Comparison of ENCODE assay signal across 14 cellular contexts in genomic region chrX:38282044-38282443, GRCh38. TPM values are rescaled to one million over a fixed set of nuclear protein-coding genes. Genes with fewer than 3 reads are reported as not detected.
DNase-seq lines count a peak whose midpoint lies in the region; ATAC-seq and TF ChIP-seq lines count a peak whose summit lies in the region.
"Had no signal": no experiment of that assay in that cellular context is flagged by ENCODE, and none has a peak within 500 bp of the region (broad histone marks: within the 10 kb centered on the region; RNA-seq: fewer than 3 reads in every experiment).

No MANE protein-coding gene starts in this region.

- 50 to 62% methylated on average over 1 of the region's 1 CpG for WGBS in esophagus squamous epithelium, 2 donors

- H3K36me3 Mint-ChIP-seq in neural progenitor cell = no peaks in the 10 kb centered on the region
- H3K36me3 Mint-ChIP-seq in Caco-2 (ENCODE audit: insufficient read depth, unreplicated experiment) = peaks cover 5% of the 10 kb centered on the region

- no peaks in the 10 kb centered on the region for H3K79me2 ChIP-seq in neural progenitor cell (ENCODE audit: low read depth)

- H3K4me1 Mint-ChIP-seq in neural progenitor cell (peaks cover 5% of the 10 kb centered on the region), Caco-2 (ENCODE audit: low read depth, unreplicated experiment) (no peaks in the 10 kb centered on the region)
- H3K4me1 Mint-ChIP-seq: nephron had no signal

- no peak for TF ChIP-seq POLR2A in esophagus squamous epithelium (IDR thresholded peaks at IDR 0.05)

- peak; percentile 80 for ATAC-seq in SK-N-SH treated with all-trans-retinoic acid at 6 μM for 48 hours

- H4K20me1 ChIP-seq in neural progenitor cell (ENCODE audit: low read depth) = no peaks in the 10 kb centered on the region

- intact Hi-C loops in Caco-2 (cut with micrococcal nuclease; ENCODE audit: unreplicated experiment) = no loop called here
- intact Hi-C loops in esophagus squamous epithelium (cut with DNase I) = no loop called here

- no peaks in the 10 kb centered on the region for H3F3A ChIP-seq in neural progenitor cell (ENCODE audit: low read depth)

- no peak overlapping the region for H3K4me2 ChIP-seq in neural progenitor cell

- TF ChIP-seq CTCF in GM10266 (IDR thresholded peaks at IDR 0.05; ENCODE audit: control insufficient read depth, insufficient read depth, low read depth, missing control alignments) (peak; percentile 22), fibroblast of mammary gland (conservative IDR thresholded peaks at IDR 0.05; ENCODE audit: control insufficient read depth, insufficient read depth, low read depth, low read length) (peak; percentile 64), neural progenitor cell (IDR thresholded peaks at IDR 0.05) (peak; percentile 33), Caco-2 (IDR thresholded peaks at IDR 0.05; ENCODE audit: insufficient read depth in 1 of 2, low read depth in 1 of 2, low read length in 1 of 2, severe bottlenecking in 1 of 2, unreplicated experiment in 1 of 2) (peak in 1 of 2 experiments; percentile 45), esophagus squamous epithelium (IDR thresholded peaks at IDR 0.05) (no peak)

- H3K27me3 Mint-ChIP-seq in neural progenitor cell (ENCODE audit: insufficient read depth, low read depth) (no peaks in the 10 kb centered on the region), Caco-2 (ENCODE audit: insufficient read depth, unreplicated experiment) (peaks cover 3% of the 10 kb centered on the region)

- no peak overlapping the region for H3K9ac ChIP-seq in neural progenitor cell

- CTCF ChIA-PET in Caco-2 (lab: Charles Lee) = interaction anchor here (0.6 to 1.7 kb wide), 4 partner anchors 22 to 75 kb away, joined by 3 to 13 read pairs (median 8); partner anchors contain the start of genes RPGR and SRPX

- DNase-seq in GM10266 (ENCODE audit: extremely low spot score) (no peak), fibroblast of mammary gland (ENCODE audit: low read depth) (peak; percentile 39), neural progenitor cell (ENCODE audit: low spot score) (peak; percentile 28), SIG-M5 treated with dmso at 0.1 percent for 504 hours (lab: John Stamatoyannopoulos, UW; ENCODE audit: unreplicated experiment) (no peak), Caco-2 (no peak), OCI-M1 (lab: John Stamatoyannopoulos, UW) (no peak), esophagus squamous epithelium (lab: John Stamatoyannopoulos, UW) (no peak)
- DNase-seq: colonic mucosa, GDM1, NCI-H1417 treated with DMSO at 0.1 percent for 48 hours, stomach had no signal

- H3K9me3 ChIP-seq in neural progenitor cell (ENCODE audit: low read depth) (no peaks in the 10 kb centered on the region), Caco-2 (no peaks in the 10 kb centered on the region), esophagus squamous epithelium (no peaks in the 10 kb centered on the region)
- H3K9me3 ChIP-seq: colonic mucosa, stomach had no signal

- POLR2A ChIA-PET in Caco-2 (lab: Charles Lee) = no interaction called here

- H3K27ac Mint-ChIP-seq in neural progenitor cell (no peak overlapping the region), Caco-2 (ENCODE audit: unreplicated experiment) (no peak overlapping the region)
- H3K27ac Mint-ChIP-seq: activated T-helper 1 cell treated with anti-CD3 and anti-CD28 coated beads, Interleukin-12 subunit alpha, Interleukin-12 subunit beta, Interleukin-2, Interleukin-4 antibody, amounts not matched to agents 30 ng/mL and 10 ng/mL and 1 ng/mL, durations not matched to agents 14 hours and 24 hours and 36 hours; nephron had no signal

- H3K9me3 Mint-ChIP-seq in neural progenitor cell = peaks cover 4% of the 10 kb centered on the region
- no peaks in the 10 kb centered on the region for H3K9me3 Mint-ChIP-seq in Caco-2 (ENCODE audit: unreplicated experiment)
- H3K9me3 Mint-ChIP-seq: activated T-helper 1 cell treated with anti-CD3 and anti-CD28 coated beads, Interleukin-12 subunit alpha, Interleukin-12 subunit beta, Interleukin-2, Interleukin-4 antibody, amounts not matched to agents 30 ng/mL and 10 ng/mL and 1 ng/mL, durations not matched to agents 14 hours and 24 hours and 36 hours; nephron had no signal

- no peak overlapping the region for H3K27ac ChIP-seq in neural progenitor cell
- H3K27ac ChIP-seq in esophagus squamous epithelium = no peak overlapping the region
- H3K27ac ChIP-seq: colonic mucosa, stomach had no signal

- BruUV-seq in Caco-2 (replicated peaks; lab: Mats Ljungman, UMichigan) = no TSS peak

- H3K4me3 Mint-ChIP-seq in neural progenitor cell (no peak overlapping the region), Caco-2 (ENCODE audit: unreplicated experiment) (no peak overlapping the region)
- H3K4me3 Mint-ChIP-seq: activated T-helper 1 cell treated with anti-CD3 and anti-CD28 coated beads, Interleukin-12 subunit alpha, Interleukin-12 subunit beta, Interleukin-2, Interleukin-4 antibody, amounts not matched to agents 30 ng/mL and 10 ng/mL and 1 ng/mL, durations not matched to agents 14 hours and 24 hours and 36 hours; nephron had no signal

- H3K27me3 ChIP-seq in neural progenitor cell = no peaks in the 10 kb centered on the region
- H3K27me3 ChIP-seq in Caco-2 (replicated peaks; ENCODE audit: control insufficient read depth, insufficient read depth, low read length) = no peaks in the 10 kb centered on the region
- no peaks in the 10 kb centered on the region for H3K27me3 ChIP-seq in esophagus squamous epithelium
- H3K27me3 ChIP-seq: colonic mucosa had no signal

- H3K4me1 ChIP-seq in neural progenitor cell = no peaks in the 10 kb centered on the region
- H3K4me1 ChIP-seq in Caco-2 = peaks cover 16% of the 10 kb centered on the region
- H3K4me1 ChIP-seq in esophagus squamous epithelium = no peaks in the 10 kb centered on the region
- H3K4me1 ChIP-seq: colonic mucosa, stomach had no signal

- H3K36me3 ChIP-seq in neural progenitor cell (no peaks in the 10 kb centered on the region), Caco-2 (ENCODE audit: control insufficient read depth, insufficient read depth, low read length) (no peaks in the 10 kb centered on the region), esophagus squamous epithelium (no peaks in the 10 kb centered on the region)
- H3K36me3 ChIP-seq: colonic mucosa, stomach had no signal

- no peak overlapping the region for H2AFZ ChIP-seq in neural progenitor cell (replicated peaks)

- H3K4me3 ChIP-seq in fibroblast of mammary gland (ENCODE audit: control insufficient read depth, low read depth, low read length) = no peak overlapping the region
- no peak overlapping the region for H3K4me3 ChIP-seq in neural progenitor cell
- H3K4me3 ChIP-seq in Caco-2 (ENCODE audit: low read depth, low read length) = no peak overlapping the region
- H3K4me3 ChIP-seq in esophagus squamous epithelium = no peak overlapping the region
- H3K4me3 ChIP-seq: colonic mucosa, stomach had no signal

TF ChIP-seq in SK-N-SH treated with all-trans-retinoic acid at 6 μM for 48 hours, 23 proteins besides CTCF, POLR2A, EP300 and RAD21:
- TF ChIP-seq TOX (CRISPR knock-in tag; IDR thresholded peaks at IDR 0.05; ENCODE audit: borderline replicate concordance) (no peak), ZFP3 (CRISPR knock-in tag; IDR thresholded peaks at IDR 0.05) (no peak), GLIS3 (CRISPR knock-in tag; IDR thresholded peaks at IDR 0.05) (no peak), RARB (CRISPR knock-in tag; IDR thresholded peaks at IDR 0.05) (no peak), ZNF8 (CRISPR knock-in tag; IDR thresholded peaks at IDR 0.05) (no peak), CREB5 (CRISPR knock-in tag; IDR thresholded peaks at IDR 0.05; ENCODE audit: low read depth) (no peak)
- TF ChIP-seq, protein P1, sequence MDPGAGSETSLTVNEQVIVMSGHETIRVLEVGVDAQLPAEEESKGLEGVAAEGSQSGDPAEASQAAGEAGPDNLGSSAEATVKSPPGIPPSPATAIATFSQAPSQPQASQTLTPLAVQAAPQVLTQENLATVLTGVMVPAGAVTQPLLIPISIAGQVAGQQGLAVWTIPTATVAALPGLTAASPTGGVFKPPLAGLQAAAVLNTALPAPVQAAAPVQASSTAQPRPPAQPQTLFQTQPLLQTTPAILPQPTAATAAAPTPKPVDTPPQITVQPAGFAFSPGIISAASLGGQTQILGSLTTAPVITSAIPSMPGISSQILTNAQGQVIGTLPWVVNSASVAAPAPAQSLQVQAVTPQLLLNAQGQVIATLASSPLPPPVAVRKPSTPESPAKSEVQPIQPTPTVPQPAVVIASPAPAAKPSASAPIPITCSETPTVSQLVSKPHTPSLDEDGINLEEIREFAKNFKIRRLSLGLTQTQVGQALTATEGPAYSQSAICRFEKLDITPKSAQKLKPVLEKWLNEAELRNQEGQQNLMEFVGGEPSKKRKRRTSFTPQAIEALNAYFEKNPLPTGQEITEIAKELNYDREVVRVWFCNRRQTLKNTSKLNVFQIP (CRISPR knock-in tag; IDR thresholded peaks at IDR 0.05; ENCODE audit: borderline replicate concordance, low read depth) = no peak

RNA-seq across cellular contexts. Expression of gene RPGR, which starts 45.3 kb away (rescaled TPM):
- total RNA-seq in neural progenitor cell (ENCODE audit: low replicate concordance) (16.9 and 17.4 TPM in 2 replicates), Caco-2 (2022) (8.0 and 8.5 TPM in 2 replicates), esophagus squamous epithelium (10 to 100 TPM in 1 of 4 donors, 1 to 10 TPM in 3; 5.5 to 23.7 (median 7.4) TPM)

Comparison
In these comparisons a context has a peak if more than half of its experiments do, and no peak if none do; other contexts are left out.
1. DNase-seq: peak in fibroblast of mammary gland (single experiment) and neural progenitor cell (single experiment); none in GM10266 (single experiment), SIG-M5 treated with dmso at 0.1 percent for 504 hours (single experiment), Caco-2 (0 of 2), OCI-M1 (single experiment) and esophagus squamous epithelium (single experiment).
2. CTCF ChIP-seq: peak in GM10266 (single experiment), fibroblast of mammary gland (single experiment) and neural progenitor cell (single experiment); none in esophagus squamous epithelium (0 of 6).